10 cellular contexts compared by ENCODE assay signal in genomic region chr3:56928379-56929068, GRCh38.
DNase-seq lines count a peak whose midpoint lies in the region; ATAC-seq and TF ChIP-seq lines count a peak whose summit lies in the region.
"Had no signal": no experiment of that assay in that cellular context is flagged by ENCODE, and none has a peak within 500 bp of the region (broad histone marks: within the 10 kb centered on the region; RNA-seq: fewer than 3 reads in every experiment).

No MANE protein-coding gene starts in this region.

- H3K4me2 ChIP-seq in smooth muscle cell: peak overlapping the region; percentile 33

- peak overlapping the region; percentile 76 for H3K27ac Mint-ChIP-seq in activated naive CD8-positive, alpha-beta T cell
- no peak overlapping the region for H3K27ac Mint-ChIP-seq in activated naive CD8-positive, alpha-beta T cell treated with anti-CD3 and anti-CD28 coated beads, Interleukin-2, amount 50 U/mL, for 24 hours
- H3K27ac Mint-ChIP-seq: B cell; stimulated activated effector memory CD8-positive, alpha-beta T cell treated with anti-CD3 and anti-CD28 coated beads, Interleukin-12 subunit alpha, Interleukin-12 subunit beta, amount 100 ng/mL, for 72 hours had no signal

- H3K9ac ChIP-seq in smooth muscle cell (ENCODE audit: low read depth): no peak overlapping the region

- no peaks in the 10 kb centered on the region for H3K9me3 ChIP-seq in SJSA1 (replicated peaks)
- H3K9me3 ChIP-seq in smooth muscle cell (replicated peaks; ENCODE audit: low read depth): no peaks in the 10 kb centered on the region

- no peaks in the 10 kb centered on the region for H3K79me2 ChIP-seq in smooth muscle cell (ENCODE audit: low read depth)

- H3F3A ChIP-seq in smooth muscle cell (ENCODE audit: low read depth): peaks cover 20% of the 10 kb centered on the region

- no peak overlapping the region for H2AFZ ChIP-seq in smooth muscle cell (ENCODE audit: low read depth)

- H3K9me3 Mint-ChIP-seq in activated naive CD8-positive, alpha-beta T cell (ENCODE audit: low read depth): no peaks in the 10 kb centered on the region
- peaks cover 17% of the 10 kb centered on the region for H3K9me3 Mint-ChIP-seq in activated naive CD8-positive, alpha-beta T cell treated with anti-CD3 and anti-CD28 coated beads, Interleukin-2, amount 50 U/mL, for 24 hours

- H3K36me3 ChIP-seq in SJSA1 (no peaks in the 10 kb centered on the region), smooth muscle cell (ENCODE audit: low read depth) (no peaks in the 10 kb centered on the region)

- H3K27me3 ChIP-seq in SJSA1 (replicated peaks) (no peaks in the 10 kb centered on the region), smooth muscle cell (ENCODE audit: low read depth) (no peaks in the 10 kb centered on the region)

- H3K4me3 ChIP-seq in SJSA1 (no peak overlapping the region), fibroblast of the aortic adventitia (ENCODE audit: low read depth, low read length) (no peak overlapping the region), smooth muscle cell (no peak overlapping the region)

- no peak for ATAC-seq in activated naive CD8-positive, alpha-beta T cell treated with anti-CD3 and anti-CD28 coated beads, Interleukin-2, amount 50 U/mL, for 24 hours
- ATAC-seq: stimulated activated effector memory CD8-positive, alpha-beta T cell treated with anti-CD3 and anti-CD28 coated beads, Interleukin-12 subunit alpha, Interleukin-12 subunit beta, amount 100 ng/mL, for 72 hours had no signal

- no peaks in the 10 kb centered on the region for H3K27me3 Mint-ChIP-seq in activated naive CD8-positive, alpha-beta T cell
- H3K27me3 Mint-ChIP-seq in activated naive CD8-positive, alpha-beta T cell treated with anti-CD3 and anti-CD28 coated beads, Interleukin-2, amount 50 U/mL, for 24 hours: no peaks in the 10 kb centered on the region
- H3K27me3 Mint-ChIP-seq: B cell had no signal

- peak overlapping the region; percentile 60 for H3K27ac ChIP-seq in SJSA1
- H3K27ac ChIP-seq in smooth muscle cell (ENCODE audit: low read depth): peak overlapping the region; percentile 29

- DNase-seq in activated naive CD8-positive, alpha-beta T cell treated with anti-CD3 and anti-CD28 coated beads, Interleukin-2, amount 50 U/mL, for 24 hours: no peak
- peak; percentile 43 to 54 for DNase-seq in SJSA1 (ENCODE audit: low read depth in 1 of 2, low spot score in 2 of 2)
- peak; percentile 55 for DNase-seq in fibroblast of the aortic adventitia (ENCODE audit: low read depth)
- no peak for DNase-seq in smooth muscle cell (lab: John Stamatoyannopoulos, UW; ENCODE audit: unreplicated experiment)
- no peak for DNase-seq in SHP77 treated with DMSO at 0.1 percent for 48 hours (lab: John Stamatoyannopoulos, UW)
- DNase-seq in medulla oblongata (ENCODE audit: extremely low spot score): no peak
- DNase-seq in cerebellar cortex (ENCODE audit: low spot score): no peak

- no peak for TF ChIP-seq CTCF in fibroblast of the aortic adventitia (IDR thresholded peaks at IDR 0.05; ENCODE audit: insufficient read depth, low read length)
- TF ChIP-seq CTCF in smooth muscle cell (IDR thresholded peaks at IDR 0.05; ENCODE audit: borderline replicate concordance, insufficient read depth, poor library complexity, severe bottlenecking): no peak

- peaks cover 85% of the 10 kb centered on the region for H3K4me1 Mint-ChIP-seq in activated naive CD8-positive, alpha-beta T cell (ENCODE audit: low read depth)
- H3K4me1 Mint-ChIP-seq in activated naive CD8-positive, alpha-beta T cell treated with anti-CD3 and anti-CD28 coated beads, Interleukin-2, amount 50 U/mL, for 24 hours: peaks cover 87% of the 10 kb centered on the region

- H4K20me1 ChIP-seq in smooth muscle cell (ENCODE audit: low read depth): no peaks in the 10 kb centered on the region

- H3K4me3 Mint-ChIP-seq in activated naive CD8-positive, alpha-beta T cell: no peak overlapping the region
- no peak overlapping the region for H3K4me3 Mint-ChIP-seq in activated naive CD8-positive, alpha-beta T cell treated with anti-CD3 and anti-CD28 coated beads, Interleukin-2, amount 50 U/mL, for 24 hours
- H3K4me3 Mint-ChIP-seq: B cell; stimulated activated effector memory CD8-positive, alpha-beta T cell treated with anti-CD3 and anti-CD28 coated beads, Interleukin-12 subunit alpha, Interleukin-12 subunit beta, amount 100 ng/mL, for 72 hours had no signal

- H3K4me1 ChIP-seq in SJSA1 (replicated peaks) (peaks cover 68% of the 10 kb centered on the region), smooth muscle cell (ENCODE audit: low read depth) (peaks cover 31% of the 10 kb centered on the region)

- H3K36me3 Mint-ChIP-seq in activated naive CD8-positive, alpha-beta T cell: peaks cover 2% of the 10 kb centered on the region
- peaks cover 3% of the 10 kb centered on the region for H3K36me3 Mint-ChIP-seq in activated naive CD8-positive, alpha-beta T cell treated with anti-CD3 and anti-CD28 coated beads, Interleukin-2, amount 50 U/mL, for 24 hours (ENCODE audit: low read depth)
- H3K36me3 Mint-ChIP-seq: stimulated activated effector memory CD8-positive, alpha-beta T cell treated with anti-CD3 and anti-CD28 coated beads, Interleukin-12 subunit alpha, Interleukin-12 subunit beta, amount 100 ng/mL, for 72 hours had no signal

- 24% methylated on average over 3 of the region's 3 CpGs for WGBS in smooth muscle cell (ENCODE audit: low lambda C conversion rate)

Comparison
In these comparisons a context has a peak if more than half of its experiments do, and no peak if none do; other contexts are left out.
1. DNase-seq: peak in SJSA1 (2 of 2) and fibroblast of the aortic adventitia (single experiment); none in activated naive CD8-positive, alpha-beta T cell treated with anti-CD3 and anti-CD28 coated beads, Interleukin-2, amount 50 U/mL, for 24 hours (single experiment), smooth muscle cell (single experiment), SHP77 treated with DMSO at 0.1 percent for 48 hours (single experiment), medulla oblongata (single experiment) and cerebellar cortex (single experiment).